Comparison of ENCODE assay signal across 15 cellular contexts in the genomic region with DNA sequence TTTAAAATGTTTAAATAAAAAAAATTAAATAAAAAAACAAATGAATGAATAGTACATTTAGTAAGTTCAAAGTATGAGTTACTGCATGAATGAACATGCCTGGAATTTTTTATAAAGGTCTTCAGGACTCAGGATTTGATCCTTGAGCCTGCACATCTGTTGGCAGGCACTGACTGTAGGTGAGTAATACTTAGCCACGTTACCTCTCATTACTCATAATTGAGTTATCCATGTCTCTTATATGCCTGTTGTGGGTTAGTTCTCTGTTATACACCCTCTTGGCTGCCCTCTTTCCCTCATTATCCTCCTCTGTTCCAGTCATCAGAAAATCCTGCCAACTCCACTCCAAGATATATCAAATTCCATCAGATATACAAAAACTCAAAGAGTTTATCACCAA.
DNase-seq lines count a peak whose midpoint lies in the region; ATAC-seq lines count a peak whose summit lies in the region.
"Had no signal": no experiment of that assay in that cellular context is flagged by ENCODE, and none has a peak within 500 bp of the region (broad histone marks: within the 10 kb centered on the region; RNA-seq: fewer than 3 reads in every experiment).

No MANE protein-coding gene starts in this region.

- peaks cover 23% of the 10 kb centered on the region for H3K4me1 ChIP-seq in mesenchymal stem cell (ENCODE audit: control insufficient read depth, insufficient read depth, low read depth, low read length)
- H3K4me1 ChIP-seq: prostate gland had no signal

- H3K4me2 ChIP-seq in mesenchymal stem cell (ENCODE audit: low read length, poor library complexity, severe bottlenecking) = no peak overlapping the region

- DNase-seq in EL (peak; percentile 65), NCI-H226 (peak; percentile 92), mesenchymal stem cell (no peak), pons (ENCODE audit: low spot score) (no peak), SKM-1 treated with dmso at 0.1 percent for 144 hours (lab: John Stamatoyannopoulos, UW; ENCODE audit: unreplicated experiment) (no peak)
- no peak for DNase-seq in effector memory CD8-positive, alpha-beta T cell
- DNase-seq in activated effector memory CD4-positive, alpha-beta T cell treated with Interleukin-2 at 50 U/mL for 16 hours = no peak
- DNase-seq: activated CD4-positive, alpha-beta memory T cell treated with anti-CD3 and anti-CD28 coated beads, Interleukin-2, amount 10 ng/mL, durations not matched to agents 7 days and 5 days; effector memory CD4-positive, alpha-beta T cell; heart left ventricle; left cardiac atrium; NK-92 treated with Interleukin-12 subunit alpha and Interleukin-12 subunit beta, amount 100 ng/mL, for 24 hours had no signal

- no peak overlapping the region for H2AFZ ChIP-seq in mesenchymal stem cell (ENCODE audit: low read depth, low read length)

- H3K27me3 Mint-ChIP-seq in effector memory CD8-positive, alpha-beta T cell = peaks cover 0 to 8% of the 10 kb centered on the region in 2 donors

- H3K4me1 Mint-ChIP-seq in effector memory CD8-positive, alpha-beta T cell (ENCODE audit: low read depth in 2 of 2) = peaks cover 5 to 6% of the 10 kb centered on the region in 2 donors

- no peaks in the 10 kb centered on the region for H3K27me3 ChIP-seq in mesenchymal stem cell (ENCODE audit: control insufficient read depth in 1 of 2, insufficient read depth in 1 of 2, low read length in 2 of 2)
- H3K27me3 ChIP-seq: heart left ventricle had no signal

- no peak for ATAC-seq in effector memory CD8-positive, alpha-beta T cell (replicated peaks)
- no peak for ATAC-seq in GM18520 (IDR thresholded peaks at IDR 0.05; ENCODE audit: unreplicated experiment)

- H3K36me3 ChIP-seq in mesenchymal stem cell (ENCODE audit: control insufficient read depth in 1 of 2, insufficient read depth in 2 of 2, low read depth in 1 of 2, low read length in 2 of 2) = no peaks in the 10 kb centered on the region
- H3K36me3 ChIP-seq: heart left ventricle, prostate gland had no signal

- H3K4ac ChIP-seq in mesenchymal stem cell (ENCODE audit: low read depth in 1 of 2, low read length in 2 of 2) = no peak overlapping the region

- H4K8ac ChIP-seq in mesenchymal stem cell (ENCODE audit: low read length) = no peak overlapping the region

- peak overlapping the region; percentile 26 to 32 for H3K27ac Mint-ChIP-seq in effector memory CD8-positive, alpha-beta T cell
- H3K27ac Mint-ChIP-seq: activated CD4-positive, alpha-beta memory T cell treated with anti-CD3 and anti-CD28 coated beads, Interleukin-2, amount 10 ng/mL, durations not matched to agents 7 days and 5 days had no signal

- no peaks in the 10 kb centered on the region for H3K36me3 Mint-ChIP-seq in effector memory CD8-positive, alpha-beta T cell (ENCODE audit: insufficient read depth)

- peaks cover 11% of the 10 kb centered on the region for H3K9me3 ChIP-seq in mesenchymal stem cell (ENCODE audit: control insufficient read depth, low read length)
- H3K9me3 ChIP-seq: prostate gland had no signal

- H3K18ac ChIP-seq in mesenchymal stem cell (ENCODE audit: low read depth in 1 of 2, low read length in 2 of 2) = no peak overlapping the region

- no peak overlapping the region for H2AK5ac ChIP-seq in mesenchymal stem cell (ENCODE audit: low read length, severe bottlenecking)

- H2BK12ac ChIP-seq in mesenchymal stem cell (ENCODE audit: low read length in 2 of 2) = no peak overlapping the region

- peaks cover 0 to 2% of the 10 kb centered on the region in 2 donors for H3K9me3 Mint-ChIP-seq in effector memory CD8-positive, alpha-beta T cell

- no peak overlapping the region for H3K4me3 ChIP-seq in mesenchymal stem cell (ENCODE audit: insufficient read depth in 1 of 2, low read depth in 1 of 2, low read length in 2 of 2)
- H3K4me3 ChIP-seq: heart left ventricle, prostate gland had no signal

- peak overlapping the region; percentile 88 for H3K9ac ChIP-seq in mesenchymal stem cell (ENCODE audit: low read length)

- H2BK5ac ChIP-seq in mesenchymal stem cell (ENCODE audit: low read depth, low read length, poor library complexity, severe bottlenecking) = no peak overlapping the region

- no peak overlapping the region for H2BK15ac ChIP-seq in mesenchymal stem cell (ENCODE audit: low read depth, poor library complexity, severe bottlenecking)

- no CpG with 5 or more reads among the region's 1 CpG for WGBS in mesenchymal stem cell

- H3K23ac ChIP-seq in mesenchymal stem cell (ENCODE audit: low read length in 2 of 2) = no peak overlapping the region

- H4K91ac ChIP-seq in mesenchymal stem cell (ENCODE audit: low read length) = no peak overlapping the region

- H3K79me1 ChIP-seq in mesenchymal stem cell (replicated peaks; ENCODE audit: low read length, poor library complexity, severe bottlenecking) = no peaks in the 10 kb centered on the region

- H3K14ac ChIP-seq in mesenchymal stem cell (ENCODE audit: low read length in 2 of 2) = no peak overlapping the region

- H3K27ac ChIP-seq in mesenchymal stem cell (ENCODE audit: low read length, poor library complexity, severe bottlenecking) = peak overlapping the region; percentile 90
- H3K27ac ChIP-seq: C4-2B, prostate gland had no signal

- no peak overlapping the region for H2BK120ac ChIP-seq in mesenchymal stem cell (ENCODE audit: low read depth, low read length)

- H3K4me3 Mint-ChIP-seq in effector memory CD8-positive, alpha-beta T cell = no peak overlapping the region
- H3K4me3 Mint-ChIP-seq: activated CD4-positive, alpha-beta memory T cell treated with anti-CD3 and anti-CD28 coated beads, Interleukin-2, amount 10 ng/mL, durations not matched to agents 7 days and 5 days had no signal

Comparison
In these comparisons a context has a peak if more than half of its experiments do, and no peak if none do; other contexts are left out.
1. DNase-seq: peak in EL (single experiment) and NCI-H226 (single experiment); none in effector memory CD8-positive, alpha-beta T cell (0 of 3), mesenchymal stem cell (single experiment), pons (single experiment), activated effector memory CD4-positive, alpha-beta T cell treated with Interleukin-2 at 50 U/mL for 16 hours (single experiment) and SKM-1 treated with dmso at 0.1 percent for 144 hours (single experiment).